ENCODE assay signal across 2 cellular contexts in genomic region chr10:114163062-114163861, GRCh38.
TF ChIP-seq lines count a peak whose summit lies in the region.

No MANE protein-coding gene starts in this region.

TF ChIP-seq in endothelial cell of umbilical vein, 7 proteins besides CTCF, POLR2A, EP300 and RAD21:
- TF ChIP-seq FOS (IDR thresholded peaks at IDR 0.05; ENCODE audit: borderline replicate concordance, insufficient read depth, low read length) (no peak), POLR2AphosphoS5 (IDR thresholded peaks at IDR 0.05; ENCODE audit: insufficient read depth, low read depth, low read length) (no peak), GATA2 (IDR thresholded peaks at IDR 0.05; ENCODE audit: insufficient read depth, insufficient read length, low read depth, low read length) (no peak), JUN (IDR thresholded peaks at IDR 0.05; ENCODE audit: borderline replicate concordance, insufficient read depth, insufficient read length, low read depth) (no peak), MYC (IDR thresholded peaks at IDR 0.05; ENCODE audit: low read depth, low read length) (no peak), EZH2 (IDR thresholded peaks at IDR 0.05; ENCODE audit: borderline replicate concordance, low read depth, low read length, severe bottlenecking) (no peak), MAX (IDR thresholded peaks at IDR 0.05; ENCODE audit: insufficient read depth, insufficient read length) (no peak)

TF ChIP-seq in HEK293T, 16 proteins besides CTCF, POLR2A, EP300 and RAD21:
- TF ChIP-seq PKNOX1 (IDR thresholded peaks at IDR 0.05): no peak
- no peak for TF ChIP-seq SUZ12 (IDR thresholded peaks at IDR 0.05)
- no peak for TF ChIP-seq SP1 (IDR thresholded peaks at IDR 0.05)
- no peak for TF ChIP-seq L3MBTL2 (conservative IDR thresholded peaks at IDR 0.05)
- no peak for TF ChIP-seq FOXK2 (IDR thresholded peaks at IDR 0.05)
- TF ChIP-seq FOXA1 (IDR thresholded peaks at IDR 0.05): no peak
- no peak for TF ChIP-seq ARNT (IDR thresholded peaks at IDR 0.05)
- TF ChIP-seq ELF4 (IDR thresholded peaks at IDR 0.05): no peak
- no peak for TF ChIP-seq FOXM1 (IDR thresholded peaks at IDR 0.05; ENCODE audit: borderline replicate concordance)
- TF ChIP-seq TARDBP (IDR thresholded peaks at IDR 0.05): no peak
- TF ChIP-seq NFRKB (IDR thresholded peaks at IDR 0.05): no peak
- no peak for TF ChIP-seq HDGF (IDR thresholded peaks at IDR 0.05; ENCODE audit: borderline replicate concordance)
- TF ChIP-seq CTBP1 (IDR thresholded peaks at IDR 0.05; ENCODE audit: borderline replicate concordance): no peak
- TF ChIP-seq LEF1 (IDR thresholded peaks at IDR 0.05; ENCODE audit: borderline replicate concordance): no peak
- no peak for TF ChIP-seq BHLHE40 (IDR thresholded peaks at IDR 0.05; ENCODE audit: borderline replicate concordance)
- TF ChIP-seq ZNF384 (IDR thresholded peaks at IDR 0.05): no peak
